ENCODE assay signal across 18 cellular contexts in genomic region chr1:39301606-39302005, GRCh38.
DNase-seq lines count a peak whose midpoint lies in the region; ATAC-seq and TF ChIP-seq lines count a peak whose summit lies in the region.
"Had no signal": no experiment of that assay in that cellular context is flagged by ENCODE, and none has a peak within 500 bp of the region (broad histone marks: within the 10 kb centered on the region; RNA-seq: fewer than 3 reads in every experiment).

No MANE protein-coding gene starts in this region.

- in situ Hi-C loops in astrocyte of the spinal cord (cut with HindIII; ENCODE audit: low sequenced_read_pairs): no loop called here

- no peak overlapping the region for H3K4me3 ChIP-seq in astrocyte of the spinal cord (ENCODE audit: low read depth, low read length)
- no peak overlapping the region for H3K4me3 ChIP-seq in fibroblast of the aortic adventitia (ENCODE audit: low read depth, low read length)
- no peak overlapping the region for H3K4me3 ChIP-seq in skeletal muscle cell (ENCODE audit: low read depth, low read length)
- H3K4me3 ChIP-seq: BLaER1 treated with 17β-estradiol and CSF1 and Interleukin-3, amounts not matched to agents 10 nM and 100 nM had no signal

- DNase-seq in LHCN-M2 (ENCODE audit: low read depth) (peak; percentile 79), astrocyte of the spinal cord (ENCODE audit: low read depth, low spot score) (peak; percentile 35), fibroblast of the aortic adventitia (ENCODE audit: low read depth) (peak; percentile 44), skeletal muscle cell (ENCODE audit: low read depth) (peak; percentile 33), T-helper 2 cell (no peak), COLO829 (ENCODE audit: low spot score) (no peak)
- DNase-seq in stimulated activated CD4-positive, alpha-beta T cell treated with anti-CD3 and anti-CD28 coated beads, Interleukin-4, amount 100 ng/mL, for 24 hours: no peak
- DNase-seq: ACHN; CD8-positive, alpha-beta memory T cell; GDM1; NCI-H1694 treated with DMSO at 0.1 percent for 48 hours; NCI-H2081 treated with DMSO at 0.1 percent for 48 hours; NCI-H446; NCI-H526; OCI-M1; Right ventricle myocardium superior had no signal

- TF ChIP-seq CTCF in astrocyte of the spinal cord (IDR thresholded peaks at IDR 0.05; ENCODE audit: low read depth, low read length) (no peak), fibroblast of the aortic adventitia (IDR thresholded peaks at IDR 0.05; ENCODE audit: insufficient read depth, low read length) (no peak)

- no peak for ATAC-seq in HG03565 (IDR thresholded peaks at IDR 0.05; ENCODE audit: unreplicated experiment)

Comparison
In these comparisons a context has a peak if more than half of its experiments do, and no peak if none do; other contexts are left out.
1. DNase-seq: peak in LHCN-M2 (single experiment), astrocyte of the spinal cord (single experiment), fibroblast of the aortic adventitia (single experiment) and skeletal muscle cell (single experiment); none in T-helper 2 cell (0 of 5), stimulated activated CD4-positive, alpha-beta T cell treated with anti-CD3 and anti-CD28 coated beads, Interleukin-4, amount 100 ng/mL, for 24 hours (single experiment) and COLO829 (single experiment).